ENCODE assay signal across 8 cellular contexts in the genomic region with DNA sequence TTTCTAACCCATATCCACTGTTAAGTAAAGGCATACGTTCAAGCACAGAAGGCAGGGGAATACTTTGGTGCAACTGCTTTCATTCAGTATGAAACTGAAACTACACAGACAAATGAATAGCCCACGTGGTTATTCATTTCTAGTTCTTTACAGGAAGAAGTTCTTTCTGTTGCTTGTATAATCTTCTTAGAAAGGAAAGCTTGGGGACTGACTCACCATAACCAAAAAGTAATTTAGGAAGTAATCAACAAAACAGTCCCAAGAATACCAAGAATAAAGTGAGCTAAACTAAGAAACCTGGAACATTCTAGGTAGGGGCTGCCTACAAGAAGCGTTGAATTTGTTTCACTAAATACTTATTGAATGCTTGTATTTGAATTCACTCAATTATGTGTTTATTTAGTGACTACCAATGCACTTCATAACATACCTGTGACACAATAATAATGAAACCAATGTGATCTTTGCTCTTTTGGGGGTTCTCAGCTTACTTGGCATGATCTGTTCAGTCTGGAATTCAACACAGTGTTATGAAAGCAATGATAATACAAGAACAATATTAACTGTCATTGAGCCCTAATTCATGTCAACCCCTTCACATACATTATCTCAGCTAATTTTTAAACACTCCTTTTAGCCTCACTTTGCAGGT. TPM values are rescaled to one million over a fixed set of nuclear protein-coding genes. Genes with fewer than 3 reads are reported as not detected.
DNase-seq lines count a peak whose midpoint lies in the region; ATAC-seq and TF ChIP-seq lines count a peak whose summit lies in the region.

No MANE protein-coding gene starts in this region.

- intact Hi-C loops in uterus (cut with DNase I; ENCODE audit: low total_unique reads) = no loop called here

- peak overlapping the region; percentile 99 for H3K27ac Mint-ChIP-seq in WTC11

- DNase-seq in EH (ENCODE audit: low read depth) (peak; percentile 68), GM20000 (ENCODE audit: low spot score) (peak; percentile 80), WTC11 (ENCODE audit: low spot score) (no peak), iris pigment epithelial cell (ENCODE audit: low read depth) (peak; percentile 76), uterus (no peak), G401 (ENCODE audit: low spot score) (no peak), ureter (ENCODE audit: low spot score) (no peak)

- TF ChIP-seq POLR2A in uterus (IDR thresholded peaks at IDR 0.05) = no peak

- H3K9me3 Mint-ChIP-seq in WTC11 = no peaks in the 10 kb centered on the region

- peak overlapping the region in 1 of 2 donors; percentile 28 for H3K27ac ChIP-seq in uterus

- in situ Hi-C loops in G401 (cut with HindIII; ENCODE audit: low sequenced_read_pairs) = no loop called here

- CTCF ChIA-PET in WTC11 (lab: Charles Lee) = interaction anchor here (1.1 to 9.7 kb wide), 4 partner anchors 31 to 218 kb away, joined by 4 to 106 read pairs (median 4); partner anchors contain the start of gene RNF146

- peak; percentile 99 for ATAC-seq in HG03469 (IDR thresholded peaks at IDR 0.05; ENCODE audit: unreplicated experiment)
- no peak for ATAC-seq in WTC11

- H3K36me3 Mint-ChIP-seq in WTC11 = peaks cover 18% of the 10 kb centered on the region

- TF ChIP-seq CTCF in GM20000 (IDR thresholded peaks at IDR 0.05; ENCODE audit: extremely low read depth, missing control alignments) = no peak
- TF ChIP-seq CTCF in WTC11 (IDR thresholded peaks at IDR 0.05) = no peak
- no peak for TF ChIP-seq CTCF in uterus (IDR thresholded peaks at IDR 0.05)

- no peak overlapping the region; the same call in 1 of the 2 replicates for H3K4me3 Mint-ChIP-seq in WTC11

- no peaks in the 10 kb centered on the region for H3K27me3 ChIP-seq in uterus

- H3K9me3 ChIP-seq in uterus = no peaks in the 10 kb centered on the region

- no peaks in the 10 kb centered on the region for H3K36me3 ChIP-seq in uterus

- H3K4me3 ChIP-seq in uterus = no peak overlapping the region

- POLR2A ChIA-PET in WTC11 (lab: Charles Lee) = interaction anchor here (0.7 to 2.2 kb wide), 4 partner anchors 9 to 1081 kb away, joined by 3 to 24 read pairs (median 6); partner anchors contain the start of gene MTCL3

- peaks cover 82% of the 10 kb centered on the region for H3K4me1 Mint-ChIP-seq in WTC11

- peaks cover 0 to 4% of the 10 kb centered on the region in 2 donors for H3K4me1 ChIP-seq in uterus

- H3K27me3 Mint-ChIP-seq in WTC11 (ENCODE audit: low read depth) = no peaks in the 10 kb centered on the region

TF ChIP-seq in WTC11, 78 proteins besides CTCF, POLR2A, EP300 and RAD21:
- TF ChIP-seq HMGA2 (CRISPR knock-in tag; IDR thresholded peaks at IDR 0.05) = no peak
- TF ChIP-seq SMAD4 (CRISPR knock-in tag; IDR thresholded peaks at IDR 0.05) = no peak
- TF ChIP-seq, protein P1, sequence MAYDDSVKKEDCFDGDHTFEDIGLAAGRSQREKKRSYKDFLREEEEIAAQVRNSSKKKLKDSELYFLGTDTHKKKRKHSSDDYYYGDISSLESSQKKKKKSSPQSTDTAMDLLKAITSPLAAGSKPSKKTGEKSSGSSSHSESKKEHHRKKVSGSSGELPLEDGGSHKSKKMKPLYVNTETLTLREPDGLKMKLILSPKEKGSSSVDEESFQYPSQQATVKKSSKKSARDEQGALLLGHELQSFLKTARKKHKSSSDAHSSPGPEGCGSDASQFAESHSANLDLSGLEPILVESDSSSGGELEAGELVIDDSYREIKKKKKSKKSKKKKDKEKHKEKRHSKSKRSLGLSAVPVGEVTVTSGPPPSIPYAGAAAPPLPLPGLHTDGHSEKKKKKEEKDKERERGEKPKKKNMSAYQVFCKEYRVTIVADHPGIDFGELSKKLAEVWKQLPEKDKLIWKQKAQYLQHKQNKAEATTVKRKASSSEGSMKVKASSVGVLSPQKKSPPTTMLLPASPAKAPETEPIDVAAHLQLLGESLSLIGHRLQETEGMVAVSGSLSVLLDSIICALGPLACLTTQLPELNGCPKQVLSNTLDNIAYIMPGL (CRISPR knock-in tag; IDR thresholded peaks at IDR 0.05) = no peak
- no peak for TF ChIP-seq MXD4 (CRISPR knock-in tag; IDR thresholded peaks at IDR 0.05; ENCODE audit: borderline replicate concordance)
- no peak for TF ChIP-seq ARID4B (CRISPR knock-in tag; IDR thresholded peaks at IDR 0.05; ENCODE audit: borderline replicate concordance)
- TF ChIP-seq, protein P2, sequence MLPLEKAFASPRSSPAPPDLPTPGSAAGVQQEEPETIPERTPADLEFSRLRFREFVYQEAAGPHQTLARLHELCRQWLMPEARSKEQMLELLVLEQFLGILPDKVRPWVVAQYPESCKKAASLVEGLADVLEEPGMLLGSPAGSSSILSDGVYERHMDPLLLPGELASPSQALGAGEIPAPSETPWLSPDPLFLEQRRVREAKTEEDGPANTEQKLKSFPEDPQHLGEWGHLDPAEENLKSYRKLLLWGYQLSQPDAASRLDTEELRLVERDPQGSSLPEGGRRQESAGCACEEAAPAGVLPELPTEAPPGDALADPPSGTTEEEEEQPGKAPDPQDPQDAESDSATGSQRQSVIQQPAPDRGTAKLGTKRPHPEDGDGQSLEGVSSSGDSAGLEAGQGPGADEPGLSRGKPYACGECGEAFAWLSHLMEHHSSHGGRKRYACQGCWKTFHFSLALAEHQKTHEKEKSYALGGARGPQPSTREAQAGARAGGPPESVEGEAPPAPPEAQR (CRISPR knock-in tag; IDR thresholded peaks at IDR 0.05) = no peak
- TF ChIP-seq ATF6 (CRISPR knock-in tag; IDR thresholded peaks at IDR 0.05) = no peak
- no peak for TF ChIP-seq SP1 (CRISPR knock-in tag; conservative IDR thresholded peaks at IDR 0.05)
- no peak for TF ChIP-seq ZNF396 (CRISPR knock-in tag; IDR thresholded peaks at IDR 0.05; ENCODE audit: borderline replicate concordance)
- no peak for TF ChIP-seq TCF7 (CRISPR knock-in tag; IDR thresholded peaks at IDR 0.05; ENCODE audit: low read depth)
- TF ChIP-seq ATF1 (CRISPR knock-in tag; IDR thresholded peaks at IDR 0.05) = no peak
TF ChIP-seq in WTC11: peak in this region for 0.

RNA-seq across cellular contexts. Expression of gene KIAA0408, which starts 25.1 kb away (rescaled TPM):
- total RNA-seq in WTC11 (2021) (7.5 to 12.2 TPM (median 9.1 TPM) in 3 replicates), uterus (10 to 100 TPM in 1 of 4 donors, 1 to 10 TPM in 3; 2.3 to 31.2 (median 5.7) TPM), ureter (12.8 TPM)
- 0.49 TPM in 1 of 2 replicates, not detected in the other for total RNA-seq in G401 (2014; rRNA removed; shearing (Covaris generic))

Comparison
In these comparisons a context has a peak if more than half of its experiments do, and no peak if none do; other contexts are left out.
1. DNase-seq: peak in EH (single experiment), GM20000 (single experiment) and iris pigment epithelial cell (single experiment); none in WTC11 (single experiment), uterus (0 of 2), G401 (single experiment) and ureter (single experiment).